Comparison of ENCODE assay signal across 2 cellular contexts in the genomic region with DNA sequence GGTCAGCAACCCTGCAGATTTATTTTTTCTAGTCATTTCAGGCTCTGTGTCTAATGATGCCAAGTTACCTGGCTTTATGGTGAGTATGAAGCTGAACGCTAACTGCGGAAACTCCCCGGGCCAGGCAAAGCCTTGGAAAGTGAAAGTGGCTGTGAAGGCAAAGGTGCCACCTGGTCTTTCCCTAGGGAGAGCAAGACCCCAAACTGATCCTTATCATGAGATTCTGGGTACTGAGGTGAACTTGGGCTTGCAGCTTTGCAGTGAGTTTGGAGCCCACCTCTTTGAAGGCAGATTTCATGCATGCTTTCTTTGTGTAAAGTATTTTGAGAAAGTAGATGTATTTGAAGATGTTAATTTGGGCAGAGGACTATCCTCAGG.
TF ChIP-seq lines count a peak whose summit lies in the region.

No MANE protein-coding gene starts in this region.

TF ChIP-seq in SK-N-SH, 30 proteins besides CTCF, POLR2A, EP300 and RAD21 (continued from another document):
- no peak for TF ChIP-seq USF1 (IDR thresholded peaks at IDR 0.05; ENCODE audit: borderline replicate concordance, low read depth)
- TF ChIP-seq USF2 (IDR thresholded peaks at IDR 0.05; ENCODE audit: borderline replicate concordance, low read depth, low read length) = no peak
- TF ChIP-seq RXRA (IDR thresholded peaks at IDR 0.05; ENCODE audit: borderline replicate concordance, low read depth) = no peak
- TF ChIP-seq FOXJ3 (CRISPR knock-in tag; IDR thresholded peaks at IDR 0.05) = no peak
- no peak for TF ChIP-seq EZH2phosphoT487 (IDR thresholded peaks at IDR 0.05; ENCODE audit: borderline replicate concordance, low read depth)
- TF ChIP-seq SIN3A (IDR thresholded peaks at IDR 0.05; ENCODE audit: borderline replicate concordance, low read depth, low read length) = no peak
- no peak for TF ChIP-seq NFIC (IDR thresholded peaks at IDR 0.05; ENCODE audit: borderline replicate concordance)
- no peak for TF ChIP-seq YY1 (IDR thresholded peaks at IDR 0.05; ENCODE audit: low read depth)
- no peak for TF ChIP-seq TCF12 (IDR thresholded peaks at IDR 0.05)
- TF ChIP-seq GABPA (IDR thresholded peaks at IDR 0.05; ENCODE audit: low read depth) = no peak
- TF ChIP-seq ZBTB33 (IDR thresholded peaks at IDR 0.05; ENCODE audit: borderline replicate concordance, low read depth) = no peak

TF ChIP-seq in SK-N-SH treated with all-trans-retinoic acid at 6 μM for 48 hours, 23 proteins besides CTCF, POLR2A, EP300 and RAD21 (continued from another document):
- TF ChIP-seq POU6F1 (CRISPR knock-in tag; IDR thresholded peaks at IDR 0.05; ENCODE audit: borderline replicate concordance, low read depth) (no peak), TOX (CRISPR knock-in tag; IDR thresholded peaks at IDR 0.05; ENCODE audit: borderline replicate concordance) (no peak), ZNF70 (CRISPR knock-in tag; IDR thresholded peaks at IDR 0.05) (no peak), SNAI2 (CRISPR knock-in tag; IDR thresholded peaks at IDR 0.05) (no peak), ZNF8 (CRISPR knock-in tag; IDR thresholded peaks at IDR 0.05) (no peak), ARNTL (CRISPR knock-in tag; IDR thresholded peaks at IDR 0.05; ENCODE audit: borderline replicate concordance, low read depth) (no peak), GLIS3 (CRISPR knock-in tag; IDR thresholded peaks at IDR 0.05) (no peak), ZC3H10 (CRISPR knock-in tag; IDR thresholded peaks at IDR 0.05) (no peak)
- TF ChIP-seq, protein P1, sequence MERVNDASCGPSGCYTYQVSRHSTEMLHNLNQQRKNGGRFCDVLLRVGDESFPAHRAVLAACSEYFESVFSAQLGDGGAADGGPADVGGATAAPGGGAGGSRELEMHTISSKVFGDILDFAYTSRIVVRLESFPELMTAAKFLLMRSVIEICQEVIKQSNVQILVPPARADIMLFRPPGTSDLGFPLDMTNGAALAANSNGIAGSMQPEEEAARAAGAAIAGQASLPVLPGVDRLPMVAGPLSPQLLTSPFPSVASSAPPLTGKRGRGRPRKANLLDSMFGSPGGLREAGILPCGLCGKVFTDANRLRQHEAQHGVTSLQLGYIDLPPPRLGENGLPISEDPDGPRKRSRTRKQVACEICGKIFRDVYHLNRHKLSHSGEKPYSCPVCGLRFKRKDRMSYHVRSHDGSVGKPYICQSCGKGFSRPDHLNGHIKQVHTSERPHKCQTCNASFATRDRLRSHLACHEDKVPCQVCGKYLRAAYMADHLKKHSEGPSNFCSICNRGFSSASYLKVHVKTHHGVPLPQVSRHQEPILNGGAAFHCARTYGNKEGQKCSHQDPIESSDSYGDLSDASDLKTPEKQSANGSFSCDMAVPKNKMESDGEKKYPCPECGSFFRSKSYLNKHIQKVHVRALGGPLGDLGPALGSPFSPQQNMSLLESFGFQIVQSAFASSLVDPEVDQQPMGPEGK (CRISPR knock-in tag; IDR thresholded peaks at IDR 0.05; ENCODE audit: borderline replicate concordance) = no peak
